8 cellular contexts compared by ENCODE assay signal in the genomic region with DNA sequence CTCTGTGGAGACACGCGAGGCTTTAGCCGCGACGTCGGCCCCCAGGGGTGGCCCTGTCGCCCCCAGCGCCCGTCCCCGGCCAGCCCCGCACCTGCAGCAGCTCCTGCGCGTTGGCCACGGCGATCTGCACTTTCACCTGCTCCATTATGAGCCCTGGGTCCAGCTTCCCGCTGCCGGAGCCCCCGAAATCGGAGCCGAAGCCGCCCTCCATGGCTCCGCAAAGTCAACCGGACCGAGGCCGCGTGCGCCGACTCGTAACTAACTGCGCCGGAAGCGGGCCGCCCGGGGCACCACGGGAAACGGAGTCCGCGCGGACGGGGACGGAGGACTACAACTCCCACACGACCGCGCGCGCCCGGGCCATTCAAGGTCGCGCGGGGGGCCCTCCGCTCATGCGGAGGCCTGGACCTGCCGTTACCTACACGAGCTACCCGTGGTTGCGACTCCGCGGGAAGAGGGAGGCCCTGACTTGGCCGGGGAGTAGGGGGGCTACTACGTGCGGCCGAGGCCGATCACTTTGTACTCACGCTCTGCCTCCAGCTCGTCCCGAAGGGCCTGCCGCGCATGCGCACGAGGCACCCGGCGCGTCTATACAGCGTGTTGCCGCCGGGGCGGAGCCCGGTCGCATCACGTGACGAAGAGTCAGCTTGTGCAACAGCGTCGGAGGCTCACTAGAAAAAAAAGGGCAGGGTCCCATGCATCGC. TPM values are rescaled to one million over a fixed set of nuclear protein-coding genes. Genes with fewer than 3 reads are reported as not detected.
DNase-seq lines count a peak whose midpoint lies in the region; ATAC-seq and TF ChIP-seq lines count a peak whose summit lies in the region.

A gene (minus strand): TSS at position 264 of the 704 bp plus-strand sequence. CDS start 53 bp downstream, at position 211.

- 2% methylated on average over 32 of the region's 84 CpGs for WGBS in SK-N-SH (ENCODE audit: low lambda C conversion rate)
- WGBS in gastroesophageal sphincter (ENCODE audit: low coverage in 1 of 2), 2 donors, result 0% methylated on average over 1 to 6 of the region's 84 CpGs

- H4K20me1 ChIP-seq in SK-N-SH (ENCODE audit: insufficient read depth), result peaks cover 22% of the 10 kb centered on the region

- no peaks in the 10 kb centered on the region for H3K9me3 ChIP-seq in SK-N-SH
- no peaks in the 10 kb centered on the region for H3K9me3 ChIP-seq in gastroesophageal sphincter

- H3K27me3 Mint-ChIP-seq in activated naive CD4-positive, alpha-beta T cell treated with anti-CD3 and anti-CD28 coated beads, Interleukin-2, amount 10 ng/mL, durations not matched to agents 7 days and 5 days, result peaks cover 6% of the 10 kb centered on the region

- ATAC-seq in HG02588 (IDR thresholded peaks at IDR 0.05; ENCODE audit: unreplicated experiment), result peak; percentile 74
- peak; percentile 96 for ATAC-seq in gastroesophageal sphincter

- H3K36me3 ChIP-seq in SK-N-SH (replicated peaks in 1 of 2; ENCODE audit: control insufficient read depth in 1 of 2, insufficient read depth in 2 of 2, low read length in 1 of 2), result peaks cover 3 to 36% of the 10 kb centered on the region in 2 experiments
- peaks cover 0 to 33% of the 10 kb centered on the region in 2 donors for H3K36me3 ChIP-seq in gastroesophageal sphincter

- peak within 1 kb of the TSS; percentile 100 for H3K4me2 ChIP-seq in SK-N-SH

- no peak for TF ChIP-seq RAD21 in SK-N-SH (IDR thresholded peaks at IDR 0.05; ENCODE audit: low read length)

- H3K27ac Mint-ChIP-seq in activated naive CD4-positive, alpha-beta T cell treated with anti-CD3 and anti-CD28 coated beads, Interleukin-2, amount 10 ng/mL, durations not matched to agents 7 days and 5 days, result peak within 1 kb of the TSS; percentile 95

- TF ChIP-seq CTCF in SK-N-SH (IDR thresholded peaks at IDR 0.05), result no peak
- no peak for TF ChIP-seq CTCF in gastroesophageal sphincter (IDR thresholded peaks at IDR 0.05)

- H3K4me3 ChIP-seq in GM08714 (ENCODE audit: low read length), result peak within 1 kb of the TSS; percentile 95
- H3K4me3 ChIP-seq in SK-N-SH (ENCODE audit: low read depth in 2 of 2, low read length in 1 of 2), result peak within 1 kb of the TSS; percentile 97 to 99
- H3K4me3 ChIP-seq in gastroesophageal sphincter, result peak within 1 kb of the TSS; percentile 79 to 90

- DNase-seq in NCI-H1092 (lab: John Stamatoyannopoulos, UW) (peak; percentile 93), SK-N-SH (peak; percentile 97), non-pigmented ciliary epithelial cell (ENCODE audit: low read depth) (peak; percentile 77), substantia nigra (lab: John Stamatoyannopoulos, UW) (peak; percentile 82 to 100 (median 96))
- peak; percentile 97 for DNase-seq in activated naive CD4-positive, alpha-beta T cell treated with anti-CD3 and anti-CD28 coated beads, Interleukin-2, amount 10 ng/mL, durations not matched to agents 7 days and 5 days

- peak within 1 kb of the TSS; percentile 97 for H3K9ac ChIP-seq in SK-N-SH

- H3K4me3 Mint-ChIP-seq in activated naive CD4-positive, alpha-beta T cell treated with anti-CD3 and anti-CD28 coated beads, Interleukin-2, amount 10 ng/mL, durations not matched to agents 7 days and 5 days, result peak within 1 kb of the TSS; percentile 89

- peak within 1 kb of the TSS; percentile 96 to 99 for H3K27ac ChIP-seq in SK-N-SH (ENCODE audit: low read depth in 2 of 2, low read length in 1 of 2)
- peak within 1 kb of the TSS; percentile 89 to 98 (median 96) for H3K27ac ChIP-seq in gastroesophageal sphincter
- H3K27ac ChIP-seq in substantia nigra (ENCODE audit: low read depth, low read length, poor library complexity, severe bottlenecking), result peak within 1 kb of the TSS; percentile 97

- TF ChIP-seq EP300 in SK-N-SH (IDR thresholded peaks at IDR 0.05; ENCODE audit: borderline replicate concordance in 1 of 2, low read depth in 1 of 2, low read length in 1 of 2), result peak in 1 of 2 experiments; percentile 21; a peak in 1 of 4 replicates
- TF ChIP-seq EP300 in gastroesophageal sphincter (IDR thresholded peaks at IDR 0.05), result no peak

- H3K9me3 Mint-ChIP-seq in activated naive CD4-positive, alpha-beta T cell treated with anti-CD3 and anti-CD28 coated beads, Interleukin-2, amount 10 ng/mL, durations not matched to agents 7 days and 5 days, result no peaks in the 10 kb centered on the region

- CTCF ChIA-PET in SK-N-SH (lab: Yijun Ruan, JAX), result interaction anchor here (0.8 to 1.7 kb wide), 5 partner anchors 140 to 273 kb away, joined by 3 to 5 read pairs (median 3); no protein-coding TSS in a partner anchor
- CTCF ChIA-PET in activated naive CD4-positive, alpha-beta T cell treated with anti-CD3 and anti-CD28 coated beads, Interleukin-2, amount 10 ng/mL, durations not matched to agents 7 days and 5 days (lab: Charles Lee), result interaction anchor here (0.6 to 0.8 kb wide), 2 partner anchors 19 to 157 kb away, joined by 3 read pairs; no protein-coding TSS in a partner anchor

- H3F3A ChIP-seq in SK-N-SH (replicated peaks; ENCODE audit: insufficient read depth), result peaks cover 15% of the 10 kb centered on the region

- no peaks in the 10 kb centered on the region for H3K9me2 ChIP-seq in SK-N-SH

- TF ChIP-seq POLR2A in gastroesophageal sphincter (IDR thresholded peaks at IDR 0.05), result peak; percentile 28 to 60

- peaks cover 17 to 25% of the 10 kb centered on the region in 2 experiments; a peak in 2 of 4 replicates for H3K4me1 ChIP-seq in SK-N-SH (ENCODE audit: control insufficient read depth in 1 of 2, insufficient read depth in 2 of 2, low read depth in 1 of 2, low read length in 1 of 2)
- peaks cover 3 to 51% (median 27%) of the 10 kb centered on the region in 3 donors for H3K4me1 ChIP-seq in gastroesophageal sphincter

- H3K36me3 Mint-ChIP-seq in activated naive CD4-positive, alpha-beta T cell treated with anti-CD3 and anti-CD28 coated beads, Interleukin-2, amount 10 ng/mL, durations not matched to agents 7 days and 5 days, result peaks cover 15% of the 10 kb centered on the region

- peaks cover 19% of the 10 kb centered on the region for H3K4me1 Mint-ChIP-seq in activated naive CD4-positive, alpha-beta T cell treated with anti-CD3 and anti-CD28 coated beads, Interleukin-2, amount 10 ng/mL, durations not matched to agents 7 days and 5 days

- H2AFZ ChIP-seq in SK-N-SH (ENCODE audit: low read depth), result peak within 1 kb of the TSS; percentile 82

- POLR2A ChIA-PET in SK-N-SH (lab: Yijun Ruan, JAX), result interaction anchor here (0.5 to 2.6 kb wide), 8 partner anchors 12 to 293 kb away, joined by 3 to 18 read pairs (median 4); a partner anchor contains a TSS

- H3K79me2 ChIP-seq in SK-N-SH (ENCODE audit: insufficient read depth), result peaks cover 37% of the 10 kb centered on the region

- H3K27me3 ChIP-seq in SK-N-SH (ENCODE audit: insufficient read depth), result no peaks in the 10 kb centered on the region
- H3K27me3 ChIP-seq in gastroesophageal sphincter, result no peaks in the 10 kb centered on the region

TF ChIP-seq in SK-N-SH, 30 proteins besides CTCF, POLR2A, EP300 and RAD21 (continues in another document):
- no peak for TF ChIP-seq TCF12 (IDR thresholded peaks at IDR 0.05)
- no peak for TF ChIP-seq TEAD4 (IDR thresholded peaks at IDR 0.05; ENCODE audit: borderline replicate concordance, insufficient read depth)
- TF ChIP-seq YY1 (IDR thresholded peaks at IDR 0.05; ENCODE audit: low read depth), result peak; percentile 65; the same call in 1 of the 2 replicates
- TF ChIP-seq FOXM1 (IDR thresholded peaks at IDR 0.05; ENCODE audit: low read depth), result no peak
- TF ChIP-seq NFIC (IDR thresholded peaks at IDR 0.05; ENCODE audit: borderline replicate concordance), result no peak
- TF ChIP-seq JUND (IDR thresholded peaks at IDR 0.05), result no peak; the same call in 1 of the 2 replicates
- TF ChIP-seq SIN3A (IDR thresholded peaks at IDR 0.05; ENCODE audit: borderline replicate concordance, low read depth, low read length), result peak; percentile 57; the same call in 1 of the 2 replicates
- TF ChIP-seq, protein P1, sequence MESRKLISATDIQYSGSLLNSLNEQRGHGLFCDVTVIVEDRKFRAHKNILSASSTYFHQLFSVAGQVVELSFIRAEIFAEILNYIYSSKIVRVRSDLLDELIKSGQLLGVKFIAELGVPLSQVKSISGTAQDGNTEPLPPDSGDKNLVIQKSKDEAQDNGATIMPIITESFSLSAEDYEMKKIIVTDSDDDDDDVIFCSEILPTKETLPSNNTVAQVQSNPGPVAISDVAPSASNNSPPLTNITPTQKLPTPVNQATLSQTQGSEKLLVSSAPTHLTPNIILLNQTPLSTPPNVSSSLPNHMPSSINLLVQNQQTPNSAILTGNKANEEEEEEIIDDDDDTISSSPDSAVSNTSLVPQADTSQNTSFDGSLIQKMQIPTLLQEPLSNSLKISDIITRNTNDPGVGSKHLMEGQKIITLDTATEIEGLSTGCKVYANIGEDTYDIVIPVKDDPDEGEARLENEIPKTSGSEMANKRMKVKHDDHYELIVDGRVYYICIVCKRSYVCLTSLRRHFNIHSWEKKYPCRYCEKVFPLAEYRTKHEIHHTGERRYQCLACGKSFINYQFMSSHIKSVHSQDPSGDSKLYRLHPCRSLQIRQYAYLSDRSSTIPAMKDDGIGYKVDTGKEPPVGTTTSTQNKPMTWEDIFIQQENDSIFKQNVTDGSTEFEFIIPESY (IDR thresholded peaks at IDR 0.05; ENCODE audit: borderline replicate concordance, low read depth), result peak; percentile 49; the same call in 1 of the 2 replicates
- peak; percentile 85 for TF ChIP-seq GABPA (IDR thresholded peaks at IDR 0.05; ENCODE audit: low read depth)
- no peak for TF ChIP-seq RFX5 (IDR thresholded peaks at IDR 0.05; ENCODE audit: low read length)
- peak; percentile 86 for TF ChIP-seq POLR2AphosphoS5 (IDR thresholded peaks at IDR 0.05; ENCODE audit: low read depth, low read length)
- TF ChIP-seq FOXJ3 (CRISPR knock-in tag; IDR thresholded peaks at IDR 0.05), result no peak

RNA-seq across cellular contexts. Expression of the gene that starts here (rescaled TPM):
- 76.0 and 76.9 TPM in 2 replicates for polyA plus RNA-seq in SK-N-SH (2012; rRNA removed)
- 37.4 and 60.8 TPM in 2 replicates for polyA plus RNA-seq in SK-N-SH (2012; cell fraction: cytosol; rRNA removed)
- 58.5 and 81.6 TPM in 2 replicates for polyA plus RNA-seq in SK-N-SH (2012; cell fraction: nucleus; rRNA removed)
- 10 to 100 TPM; 22.9 to 32.2 (median 27.3) TPM for total RNA-seq in gastroesophageal sphincter

Comparison
In these comparisons a context has a peak if more than half of its experiments do, and no peak if none do; other contexts are left out.
1. Peak in every context shown above with its lines: DNase-seq, ATAC-seq, H3K4me3 ChIP-seq and H3K27ac ChIP-seq.